8 cellular contexts compared by ENCODE assay signal in genomic region chr2:241340621-241341163, GRCh38. TPM values are rescaled to one million over a fixed set of nuclear protein-coding genes. Genes with fewer than 3 reads are reported as not detected.
DNase-seq lines count a peak whose midpoint lies in the region; ATAC-seq and TF ChIP-seq lines count a peak whose summit lies in the region.
"Had no signal": no experiment of that assay in that cellular context is flagged by ENCODE, and none has a peak within 500 bp of the region (broad histone marks: within the 10 kb centered on the region; RNA-seq: fewer than 3 reads in every experiment).

No MANE protein-coding gene starts in this region.

- no peak for TF ChIP-seq POLR2A in prostate gland (IDR thresholded peaks at IDR 0.05)

- H3K27ac ChIP-seq in CD8-positive, alpha-beta memory T cell (ENCODE audit: low read depth, low read length), result no peak overlapping the region
- H3K27ac ChIP-seq in prostate gland (peak overlapping the region; percentile 12 to 19), RWPE1 (no peak overlapping the region)

- no peaks in the 10 kb centered on the region for H3K9me3 ChIP-seq in CD8-positive, alpha-beta memory T cell (ENCODE audit: low read length)
- H3K9me3 ChIP-seq in prostate gland, result no peaks in the 10 kb centered on the region

- H3K27me3 ChIP-seq in CD8-positive, alpha-beta memory T cell (ENCODE audit: insufficient read depth, low read length, poor library complexity, severe bottlenecking), result no peaks in the 10 kb centered on the region
- no peaks in the 10 kb centered on the region for H3K27me3 ChIP-seq in prostate gland (replicated peaks; ENCODE audit: insufficient read depth)

- peak overlapping the region in 6 of 8 donors; percentile 0 to 77 (median 37) for H3K27ac Mint-ChIP-seq in CD8-positive, alpha-beta memory T cell
- H3K27ac Mint-ChIP-seq in chondrocyte (ENCODE audit: unreplicated experiment), result peak overlapping the region; percentile 65

- peaks cover 0 to 89% (median 31%) of the 10 kb centered on the region in 3 donors for H3K36me3 Mint-ChIP-seq in CD8-positive, alpha-beta memory T cell
- H3K36me3 Mint-ChIP-seq in chondrocyte (ENCODE audit: low read depth), result peaks cover 50% of the 10 kb centered on the region

- no peak for ATAC-seq in GM21529 (IDR thresholded peaks at IDR 0.05; ENCODE audit: unreplicated experiment)
- ATAC-seq: Panc1 had no signal

- WGBS in prostate gland, result 68% methylated on average over 3 of the region's 3 CpGs

- no peak overlapping the region for H3K4me3 ChIP-seq in CD8-positive, alpha-beta memory T cell (ENCODE audit: low read length)
- H3K4me3 ChIP-seq in Jurkat, Clone E6-1 (ENCODE audit: low read length), result peak overlapping the region; percentile 32
- no peak overlapping the region for H3K4me3 ChIP-seq in prostate gland

- H3K9me3 Mint-ChIP-seq in CD8-positive, alpha-beta memory T cell, result no peaks in the 10 kb centered on the region
- no peaks in the 10 kb centered on the region for H3K9me3 Mint-ChIP-seq in chondrocyte (ENCODE audit: low read depth)

- H3K36me3 ChIP-seq in CD8-positive, alpha-beta memory T cell (ENCODE audit: insufficient read depth, low read length), result peaks cover 55% of the 10 kb centered on the region
- H3K36me3 ChIP-seq in prostate gland, result peaks cover 7 to 26% of the 10 kb centered on the region in 2 donors

- peaks cover 17% of the 10 kb centered on the region for H3K4me1 ChIP-seq in CD8-positive, alpha-beta memory T cell (ENCODE audit: insufficient read depth, low read length)
- no peaks in the 10 kb centered on the region for H3K4me1 ChIP-seq in prostate gland (replicated peaks)

- intact Hi-C loops in prostate gland (cut with DNase I), result no loop called here

- POLR2A ChIA-PET in CD8-positive, alpha-beta memory T cell (lab: Charles Lee), result no interaction called here
- POLR2A ChIA-PET in RWPE1 (lab: Yijun Ruan, JAX; ENCODE audit: low non-redundant PET), result interaction anchor here (0.6 kb wide), 1 partner anchor 8 kb away, joined by 3 read pairs; no protein-coding TSS in a partner anchor

- TF ChIP-seq CTCF in chondrocyte (IDR thresholded peaks at IDR 0.05), result no peak
- TF ChIP-seq CTCF in prostate gland (IDR thresholded peaks at IDR 0.05), result no peak
- no peak for TF ChIP-seq CTCF in RWPE1 (conservative IDR thresholded peaks at IDR 0.05; ENCODE audit: low read depth)

- peak overlapping the region in 1 of 7 donors; percentile 58 for H3K4me3 Mint-ChIP-seq in CD8-positive, alpha-beta memory T cell
- H3K4me3 Mint-ChIP-seq in chondrocyte (ENCODE audit: unreplicated experiment), result no peak overlapping the region

- CTCF ChIA-PET in CD8-positive, alpha-beta memory T cell (lab: Charles Lee), result no interaction called here
- CTCF ChIA-PET in RWPE1 (lab: Yijun Ruan, JAX), result no interaction called here

- H3K27me3 Mint-ChIP-seq in CD8-positive, alpha-beta memory T cell, result no peaks in the 10 kb centered on the region
- no peaks in the 10 kb centered on the region for H3K27me3 Mint-ChIP-seq in chondrocyte (ENCODE audit: low read depth)

- H3K4me1 Mint-ChIP-seq in CD8-positive, alpha-beta memory T cell, result peaks cover 16 to 30% (median 27%) of the 10 kb centered on the region in 3 donors
- peaks cover 15% of the 10 kb centered on the region for H3K4me1 Mint-ChIP-seq in chondrocyte (ENCODE audit: low read depth)

- peak in 1 of 5 donors; percentile 29 for DNase-seq in CD8-positive, alpha-beta memory T cell
- DNase-seq in Jurkat, Clone E6-1 (ENCODE audit: low read depth, low spot score), result peak; percentile 98
- DNase-seq in chondrocyte (ENCODE audit: low spot score), result no peak
- no peak for DNase-seq in prostate gland (ENCODE audit: low spot score)
- DNase-seq in NCI-H2029 treated with DMSO at 0.1 percent for 48 hours (lab: John Stamatoyannopoulos, UW), result no peak
- no peak for DNase-seq in RWPE1 (ENCODE audit: low spot score)

RNA-seq across cellular contexts. Expression of gene FARP2, which starts 15.4 kb away (rescaled TPM):
- total RNA-seq in CD8-positive, alpha-beta memory T cell, result 10 to 100 TPM; 32.8 to 36.0 TPM
- polyA plus RNA-seq in CD8-positive, alpha-beta memory T cell, result 10.4 TPM
- polyA plus RNA-seq in Jurkat, Clone E6-1 (2012; ENCODE audit: insufficient read depth, insufficient read length), result 19.6 TPM
- total RNA-seq in chondrocyte, result 54.0 to 57.1 TPM (median 56.0 TPM) in 3 replicates
- total RNA-seq in prostate gland, result 10 to 100 TPM; 32.4 to 35.9 TPM

RNA-seq across cellular contexts. Expression of gene SEPTIN2, which starts 25.0 kb away (rescaled TPM):
- 100 to 1,000 TPM; 301 to 319 TPM for total RNA-seq in CD8-positive, alpha-beta memory T cell
- polyA plus RNA-seq in CD8-positive, alpha-beta memory T cell, result 187 TPM
- polyA plus RNA-seq in Jurkat, Clone E6-1 (2012; ENCODE audit: insufficient read depth, insufficient read length), result 136 TPM
- 447 to 542 TPM (median 465 TPM) in 3 replicates for total RNA-seq in chondrocyte
- total RNA-seq in prostate gland, result 100 to 1,000 TPM; 202 to 284 TPM

RNA-seq across cellular contexts. Expression of gene HDLBP, which starts 25.2 kb away (rescaled TPM):
- 100 to 1,000 TPM; 307 to 313 TPM for total RNA-seq in CD8-positive, alpha-beta memory T cell
- 70.0 TPM for polyA plus RNA-seq in CD8-positive, alpha-beta memory T cell
- 211 TPM for polyA plus RNA-seq in Jurkat, Clone E6-1 (2012; ENCODE audit: insufficient read depth, insufficient read length)
- total RNA-seq in chondrocyte (979 to 1,131 TPM (median 989 TPM) in 3 replicates), prostate gland (100 to 1,000 TPM; 529 to 612 TPM)

Comparison
In these comparisons a context has a peak if more than half of its experiments do, and no peak if none do; other contexts are left out.
1. H3K27ac ChIP-seq: peak in prostate gland (2 of 2); none in CD8-positive, alpha-beta memory T cell (single experiment) and RWPE1 (single experiment).